ENCODE assay signal across 10 cellular contexts in genomic region chr1:44947060-44947773, GRCh38. TPM values are rescaled to one million over a fixed set of nuclear protein-coding genes. Genes with fewer than 3 reads are reported as not detected.
A peak's percentile ranks its signal among the peaks of the same experiment; 100 is the strongest.
DNase-seq lines count a peak whose midpoint lies in the region; ATAC-seq, FAIRE-seq and TF ChIP-seq lines count a peak whose summit lies in the region.
"Had no signal": no experiment of that assay in that cellular context is flagged by ENCODE, and none has a peak within 500 bp of the region (broad histone marks: within the 10 kb centered on the region; RNA-seq: fewer than 3 reads in every experiment).

No MANE protein-coding gene starts in this region.

- H3K36me3 ChIP-seq in K562 (ENCODE audit: control insufficient read depth, insufficient read depth, low read length) (peaks cover 8% of the 10 kb centered on the region; the same call in 1 of the 3 replicates), neural progenitor cell (no peaks in the 10 kb centered on the region)

- H3K36me3 Mint-ChIP-seq in neural progenitor cell = no peaks in the 10 kb centered on the region

- intact Hi-C loops in Right ventricle myocardium inferior (cut with DNase I) = no loop called here
- intact Hi-C loops in cardiac septum (cut with DNase I) = no loop called here
- intact Hi-C loops in K562 (cut with micrococcal nuclease) = no loop called here

- CTCF ChIA-PET in K562 (lab: Yijun Ruan, JAX; ENCODE audit: low intra/inter-chr PET ratio) = no interaction called here

- H3F3A ChIP-seq in neural progenitor cell (ENCODE audit: low read depth) = no peaks in the 10 kb centered on the region

- H3K79me2 ChIP-seq in K562 (ENCODE audit: control insufficient read depth, insufficient read depth, low read length) (peaks cover 63% of the 10 kb centered on the region), neural progenitor cell (ENCODE audit: low read depth) (no peaks in the 10 kb centered on the region)

- no peaks in the 10 kb centered on the region for H3K9me3 Mint-ChIP-seq in neural progenitor cell

- in situ Hi-C loops in K562 (cut with MboI) = no loop called here

- H3K27me3 Mint-ChIP-seq in neural progenitor cell (ENCODE audit: insufficient read depth, low read depth) = no peaks in the 10 kb centered on the region

- whole genome bisulfite sequencing in K562 (ENCODE audit: insufficient coverage, low coverage, missing lambda C conversion rate) = 21% methylated on average over 4 of the region's 4 CpGs

- peak overlapping the region; percentile 2; the same call in 1 of the 2 replicates for H2AFZ ChIP-seq in K562 (ENCODE audit: low read depth, low read length)
- no peak overlapping the region for H2AFZ ChIP-seq in neural progenitor cell (replicated peaks)

- peak; percentile 55 for FAIRE-seq in K562 (lab: Jason Lieb, UNC)

- no peaks in the 10 kb centered on the region for H3K27me3 ChIP-seq in K562 (ENCODE audit: control insufficient read depth in 2 of 2, insufficient read depth in 2 of 2, low read length in 2 of 2)
- no peaks in the 10 kb centered on the region for H3K27me3 ChIP-seq in neural progenitor cell

- H3K9me1 ChIP-seq in K562 (ENCODE audit: control insufficient read depth, insufficient read depth, low read length) = no peaks in the 10 kb centered on the region

- TF ChIP-seq RAD21 in K562 (CRISPR knock-in tag; conservative IDR thresholded peaks at IDR 0.05 in 1 of 2, IDR thresholded peaks at IDR 0.05 in 1 of 2) = no peak

- TF ChIP-seq EP300 in K562 (IDR thresholded peaks at IDR 0.05; ENCODE audit: low read length) = no peak

- H3K27ac ChIP-seq in K562 (ENCODE audit: extremely low read depth, low read depth, low read length) (peak overlapping the region; percentile 62), neural progenitor cell (no peak overlapping the region)
- H3K27ac ChIP-seq: epithelial cell of prostate had no signal

- DNase-seq in Right ventricle myocardium inferior (ENCODE audit: missing footprints) = no peak
- DNase-seq in cardiac septum (ENCODE audit: low spot score) = no peak
- no peak for DNase-seq in K562 (ENCODE audit: extremely low read depth in 1 of 4, low spot score in 3 of 4)
- peak; percentile 89 to 94 for DNase-seq in lung microvascular endothelial cell (ENCODE audit: low read depth in 2 of 2)
- no peak for DNase-seq in neural progenitor cell (ENCODE audit: low spot score)
- DNase-seq in NK-92 treated with Interleukin-12 subunit alpha and Interleukin-12 subunit beta, amount 100 ng/mL, for 24 hours (lab: John Stamatoyannopoulos, UW) = no peak
- no peak for DNase-seq in DMS53 (lab: John Stamatoyannopoulos, UW)
- no peak for DNase-seq in SKM-1 treated with dmso at 0.1 percent for 144 hours (lab: John Stamatoyannopoulos, UW; ENCODE audit: unreplicated experiment)
- DNase-seq: DND-41 had no signal

- H3K4me1 ChIP-seq in K562 (replicated peaks in 1 of 2; ENCODE audit: control insufficient read depth in 2 of 2, insufficient read depth in 2 of 2, low read length in 2 of 2) (peaks cover 0 to 24% of the 10 kb centered on the region in 2 experiments; a peak in 3 of 5 replicates), neural progenitor cell (no peaks in the 10 kb centered on the region)

- no peak overlapping the region for H3K4me3 Mint-ChIP-seq in neural progenitor cell

- no peak for TF ChIP-seq POLR2A in K562 (conservative IDR thresholded peaks at IDR 0.05)

- H3K4me1 Mint-ChIP-seq in neural progenitor cell = peaks cover 3% of the 10 kb centered on the region

- H4K20me1 ChIP-seq in K562 (replicated peaks; ENCODE audit: control insufficient read depth, insufficient read depth, low read length) (no peaks in the 10 kb centered on the region), neural progenitor cell (ENCODE audit: low read depth) (no peaks in the 10 kb centered on the region)

- no peak for TF ChIP-seq CTCF in K562 (IDR thresholded peaks at IDR 0.05 in 2 of 3, conservative IDR thresholded peaks at IDR 0.05 in 1 of 3; ENCODE audit: insufficient read depth in 2 of 3, low read depth in 1 of 3, low read length in 3 of 3)
- TF ChIP-seq CTCF in neural progenitor cell (IDR thresholded peaks at IDR 0.05) = no peak

- H3K27ac Mint-ChIP-seq in neural progenitor cell = no peak overlapping the region

- peak overlapping the region; percentile 44 for H3K4me2 ChIP-seq in K562 (ENCODE audit: insufficient read depth, low read length)
- H3K4me2 ChIP-seq in neural progenitor cell = no peak overlapping the region

- peak overlapping the region; percentile 22 to 39; a peak in 2 of 4 replicates for H3K9ac ChIP-seq in K562 (ENCODE audit: insufficient read depth in 1 of 2, low read depth in 2 of 2, low read length in 2 of 2)
- no peak overlapping the region for H3K9ac ChIP-seq in neural progenitor cell

- BruUV-seq in K562 (replicated peaks; lab: Mats Ljungman, UMichigan) = no TSS peak

- POLR2A ChIA-PET in K562 (lab: Yijun Ruan, JAX) = interaction anchor here (0.6 to 1.9 kb wide), 6 partner anchors 12 to 636 kb away, joined by 3 to 8 read pairs (median 4); no protein-coding TSS in a partner anchor

- H3K9me3 ChIP-seq in K562 (replicated peaks; ENCODE audit: control insufficient read depth, insufficient read depth, low read depth, low read length) (no peaks in the 10 kb centered on the region), neural progenitor cell (ENCODE audit: low read depth) (no peaks in the 10 kb centered on the region)

- H3K4me3 ChIP-seq in K562 (no peak overlapping the region), neural progenitor cell (no peak overlapping the region)

- ATAC-seq in Right ventricle myocardium inferior (peak; percentile 79), K562 (peak; percentile 75)

TF ChIP-seq in K562, 482 proteins besides CTCF, POLR2A, EP300 and RAD21 (continues in another document):
- TF ChIP-seq PKNOX1 (IDR thresholded peaks at IDR 0.05) (0 out of 2 replicates have a peak, but pooled peaks have one; percentile 18), MEIS2 (IDR thresholded peaks at IDR 0.05; ENCODE audit: partially characterized antibody) (peak; percentile 54), GABPA (tag; conservative IDR thresholded peaks at IDR 0.05; ENCODE audit: low read depth) (peak; percentile 48; the same call in 1 of the 2 replicates), ZNF589 (CRISPR knock-in tag; IDR thresholded peaks at IDR 0.05; ENCODE audit: low read depth) (peak; percentile 54; the same call in 1 of the 2 replicates), RBM34 (IDR thresholded peaks at IDR 0.05; ENCODE audit: borderline replicate concordance, insufficient read depth, low read length) (no peak), NFIC (IDR thresholded peaks at IDR 0.05) (0 out of 2 replicates have a peak, but pooled peaks have one; percentile 17), ETV6 (IDR thresholded peaks at IDR 0.05; ENCODE audit: borderline replicate concordance in 1 of 2, low read depth in 2 of 2, low read length in 1 of 2) (no peak), ETV6 (CRISPR knock-in tag; IDR thresholded peaks at IDR 0.05; ENCODE audit: borderline replicate concordance) (no peak), ZNF436 (CRISPR knock-in tag; IDR thresholded peaks at IDR 0.05) (no peak), EHMT2 (IDR thresholded peaks at IDR 0.05) (0 out of 2 replicates have a peak, but pooled peaks have one; percentile 31), ETV1 (tag; conservative IDR thresholded peaks at IDR 0.05; ENCODE audit: low read depth) (peak; percentile 59; the same call in 1 of the 2 replicates), IRF1 (CRISPR knock-in tag; IDR thresholded peaks at IDR 0.05; ENCODE audit: borderline replicate concordance) (0 out of 2 replicates have a peak, but pooled peaks have one; percentile 57)

RNA-seq across cellular contexts. Expression of gene EIF2B3, which starts 39.2 kb away (rescaled TPM):
- total RNA-seq in Right ventricle myocardium inferior (41.8 TPM), cardiac septum (26.5 TPM), K562 (2014; rRNA removed) (94.5 and 101 TPM in 2 replicates), K562 (2014; rRNA removed; fragmentation: Illumina TruSeq; extraction: Trizol) (184 and 199 TPM in 2 replicates), K562 (2015; rRNA removed; fragmentation: Illumina TruSeq; extraction: Trizol) (141 and 149 TPM in 2 replicates), K562 (2021) (124 and 127 TPM in 2 replicates), lung microvascular endothelial cell (15.3 and 16.1 TPM in 2 replicates), neural progenitor cell (ENCODE audit: low replicate concordance) (29.1 and 33.7 TPM in 2 replicates)
- 135 and 205 TPM in 2 replicates for total RNA-seq in K562 (2011; cell fraction: chromatin; rRNA removed; ENCODE audit: low replicate concordance)
- total RNA-seq in K562 (2011; cell fraction: nucleolus; rRNA removed) = 72.0 and 79.1 TPM in 2 replicates
- total RNA-seq in K562 (2011; cell fraction: nucleoplasm; rRNA removed) = 103 and 112 TPM in 2 replicates
- polyA plus RNA-seq in K562 (2011; rRNA removed) (119 and 161 TPM in 2 replicates), K562 (2014; fragmentation: Illumina TruSeq; extraction: Trizol) (128 and 148 TPM in 2 replicates), K562 (2014; fragmentation: Nextera tagmentation; extraction: Ambion mirVana) (100 to 1,000 TPM; 393 to 523 TPM), K562 (2014; rRNA removed) (118 and 121 TPM in 2 replicates)
- 52.0 and 80.5 TPM in 2 replicates for polyA plus RNA-seq in K562 (2011; cell fraction: cytosol; rRNA removed)
- 26.0 and 39.6 TPM in 2 replicates for polyA plus RNA-seq in K562 (2011; cell fraction: nucleus; rRNA removed)
- 57.6 and 118 TPM in 2 replicates for polyA plus RNA-seq in K562 (2012)
- polyA minus RNA-seq in K562 (2011; rRNA and poly(A)+ RNA removed) = 217 and 243 TPM in 2 replicates
- polyA minus RNA-seq in K562 (2011; cell fraction: cytosol; rRNA and poly(A)+ RNA removed) = 41.9 and 56.7 TPM in 2 replicates
- polyA minus RNA-seq in K562 (2011; cell fraction: nucleus; rRNA and poly(A)+ RNA removed) = 64.4 and 88.5 TPM in 2 replicates

Comparison
In these comparisons a context has a peak if more than half of its experiments do, and no peak if none do; other contexts are left out.
1. DNase-seq: peak in lung microvascular endothelial cell (2 of 2); none in Right ventricle myocardium inferior (single experiment), cardiac septum (single experiment), K562 (0 of 4), neural progenitor cell (single experiment), NK-92 treated with Interleukin-12 subunit alpha and Interleukin-12 subunit beta, amount 100 ng/mL, for 24 hours (single experiment), DMS53 (single experiment) and SKM-1 treated with dmso at 0.1 percent for 144 hours (single experiment).